ENCODE assay signal across 1 cellular context in the genomic region with DNA sequence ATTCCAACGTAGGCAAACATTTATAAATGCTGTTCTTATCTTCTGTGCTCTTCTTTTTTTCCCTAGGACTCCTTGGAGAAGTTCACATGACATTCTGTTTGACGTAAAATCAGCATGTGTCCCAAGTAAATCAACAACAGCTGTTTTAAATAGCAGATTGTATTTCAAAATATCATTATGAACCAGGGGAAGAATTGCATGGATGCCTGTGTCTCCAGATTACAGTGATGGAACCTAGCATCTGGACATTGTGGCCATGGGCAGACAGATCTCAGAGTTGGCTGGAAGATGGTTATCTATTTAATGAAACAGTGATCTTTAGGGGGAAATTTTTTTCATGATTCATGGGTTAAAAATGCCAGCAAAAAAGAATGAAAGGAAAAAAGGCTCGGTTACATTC.
TF ChIP-seq lines count a peak whose summit lies in the region.

No MANE protein-coding gene starts in this region.

TF ChIP-seq in SK-N-SH treated with all-trans-retinoic acid at 6 μM for 48 hours, 23 proteins besides CTCF, POLR2A, EP300 and RAD21 (continued from another document):
- TF ChIP-seq, protein P1, sequence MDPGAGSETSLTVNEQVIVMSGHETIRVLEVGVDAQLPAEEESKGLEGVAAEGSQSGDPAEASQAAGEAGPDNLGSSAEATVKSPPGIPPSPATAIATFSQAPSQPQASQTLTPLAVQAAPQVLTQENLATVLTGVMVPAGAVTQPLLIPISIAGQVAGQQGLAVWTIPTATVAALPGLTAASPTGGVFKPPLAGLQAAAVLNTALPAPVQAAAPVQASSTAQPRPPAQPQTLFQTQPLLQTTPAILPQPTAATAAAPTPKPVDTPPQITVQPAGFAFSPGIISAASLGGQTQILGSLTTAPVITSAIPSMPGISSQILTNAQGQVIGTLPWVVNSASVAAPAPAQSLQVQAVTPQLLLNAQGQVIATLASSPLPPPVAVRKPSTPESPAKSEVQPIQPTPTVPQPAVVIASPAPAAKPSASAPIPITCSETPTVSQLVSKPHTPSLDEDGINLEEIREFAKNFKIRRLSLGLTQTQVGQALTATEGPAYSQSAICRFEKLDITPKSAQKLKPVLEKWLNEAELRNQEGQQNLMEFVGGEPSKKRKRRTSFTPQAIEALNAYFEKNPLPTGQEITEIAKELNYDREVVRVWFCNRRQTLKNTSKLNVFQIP (CRISPR knock-in tag; IDR thresholded peaks at IDR 0.05; ENCODE audit: borderline replicate concordance, low read depth), result no peak
